20 cellular contexts compared by ENCODE assay signal in the genomic region with DNA sequence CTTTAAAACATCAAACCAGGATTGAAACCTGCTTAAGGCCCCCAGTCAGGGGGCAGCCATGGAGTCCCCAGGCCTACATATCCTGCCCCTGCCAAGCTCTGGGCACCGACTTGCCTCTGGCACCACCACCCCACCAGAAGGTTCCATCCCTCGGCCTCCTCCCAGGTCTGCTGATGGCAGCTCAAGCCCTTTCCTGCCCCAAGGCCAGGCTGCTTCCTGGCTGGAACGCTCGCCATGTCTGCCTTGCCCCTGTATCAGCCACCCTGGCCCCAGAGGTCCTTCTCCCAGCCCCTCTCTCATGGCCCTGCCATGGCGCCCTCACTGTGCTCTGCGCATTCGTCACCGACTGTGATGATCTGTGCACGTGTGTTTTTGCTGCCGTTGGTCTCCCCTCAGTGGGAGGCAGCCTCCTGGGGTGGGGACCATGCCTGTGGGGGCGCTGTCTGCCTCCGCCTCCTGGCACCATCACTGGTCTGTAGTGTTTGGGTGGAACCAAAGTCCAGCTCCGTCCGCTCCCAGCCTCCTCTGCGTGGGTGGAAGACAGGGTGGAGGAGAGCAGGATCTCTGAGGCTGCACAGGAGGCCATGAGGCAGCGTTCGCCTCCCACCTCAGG. TPM values are rescaled to one million over a fixed set of nuclear protein-coding genes. Genes with fewer than 3 reads are reported as not detected.
DNase-seq lines count a peak whose midpoint lies in the region; TF ChIP-seq lines count a peak whose summit lies in the region.
"Had no signal": no experiment of that assay in that cellular context is flagged by ENCODE, and none has a peak within 500 bp of the region (broad histone marks: within the 10 kb centered on the region; RNA-seq: fewer than 3 reads in every experiment).

No MANE protein-coding gene starts in this region.

- H2BK5ac ChIP-seq in neuronal stem cell (ENCODE audit: low read length) = no peak overlapping the region

- no peak for DNase-seq in activated naive CD8-positive, alpha-beta T cell treated with anti-CD3 and anti-CD28 coated beads for 36 hours
- peak; percentile 14 for DNase-seq in glutamatergic neuron
- no peak for DNase-seq in neuronal stem cell (ENCODE audit: low spot score)
- DNase-seq in GM13976 (ENCODE audit: low spot score) = no peak
- DNase-seq in Karpas-422 = no peak
- no peak for DNase-seq in iPS-NIHi11 (ENCODE audit: low spot score)
- DNase-seq: AML-193; COR-L47; DMS79; Kasumi-1; NCI-H1694; NCI-H2081; NCI-H2171; NCI-H345; NCI-H524; NCI-H774; NK-92 treated with Interleukin-12 subunit alpha and Interleukin-12 subunit beta, amount 100 ng/mL, for 24 hours; SJCRH30 had no signal

- no peak overlapping the region for H2BK15ac ChIP-seq in neuronal stem cell (ENCODE audit: low read length)

- H4K20me1 ChIP-seq in BLaER1 (peaks cover 80% of the 10 kb centered on the region), Karpas-422 (ENCODE audit: insufficient read depth, low read depth, low read length) (no peaks in the 10 kb centered on the region)

- TF ChIP-seq CTCF in glutamatergic neuron (IDR thresholded peaks at IDR 0.05; ENCODE audit: partially characterized antibody, unreplicated experiment) = no peak
- no peak for TF ChIP-seq CTCF in GM13976 (IDR thresholded peaks at IDR 0.05; ENCODE audit: borderline replicate concordance, control extremely low read depth, extremely low read depth, insufficient read depth, missing control alignments)

- no peak overlapping the region for H3K4ac ChIP-seq in neuronal stem cell (ENCODE audit: low read length)

- H3K27ac ChIP-seq in BLaER1 = peak overlapping the region; percentile 90
- H3K27ac ChIP-seq in neuronal stem cell (replicated peaks; ENCODE audit: low read length) = no peak overlapping the region
- H3K27ac ChIP-seq in Karpas-422 (ENCODE audit: low read length) = no peak overlapping the region
- H3K27ac ChIP-seq: SJCRH30 had no signal

- H3K36me3 ChIP-seq in BLaER1 (peaks cover 42% of the 10 kb centered on the region), neuronal stem cell (replicated peaks in 1 of 2; ENCODE audit: control insufficient read depth in 2 of 2, insufficient read depth in 2 of 2, low read length in 2 of 2) (peaks cover 22 to 65% of the 10 kb centered on the region in 2 donors), Karpas-422 (ENCODE audit: insufficient read depth, low read length) (no peaks in the 10 kb centered on the region)
- H3K36me3 ChIP-seq: SJCRH30 had no signal

- H3K18ac ChIP-seq in neuronal stem cell (ENCODE audit: low read length) = no peak overlapping the region

- peaks cover 12% of the 10 kb centered on the region for H3K27me3 Mint-ChIP-seq in activated naive CD8-positive, alpha-beta T cell
- H3K27me3 Mint-ChIP-seq in activated naive CD8-positive, alpha-beta T cell treated with anti-CD3 and anti-CD28 coated beads for 36 hours = peaks cover 37% of the 10 kb centered on the region
- peaks cover 19% of the 10 kb centered on the region for H3K27me3 Mint-ChIP-seq in glutamatergic neuron (ENCODE audit: unreplicated experiment)

- H3K4me3 ChIP-seq in BLaER1 (no peak overlapping the region), neuronal stem cell (ENCODE audit: low read length in 2 of 2) (no peak overlapping the region), Karpas-422 (ENCODE audit: low read length) (no peak overlapping the region)
- H3K4me3 ChIP-seq: SJCRH30 had no signal

- H2AFZ ChIP-seq in neuronal stem cell (ENCODE audit: low read length) (no peak overlapping the region), Karpas-422 (ENCODE audit: low read length) (no peak overlapping the region)

- H2BK120ac ChIP-seq in neuronal stem cell (ENCODE audit: low read depth, low read length) = no peak overlapping the region

- H2BK12ac ChIP-seq in neuronal stem cell (ENCODE audit: low read length) = no peak overlapping the region

- H3K4me1 Mint-ChIP-seq in activated naive CD8-positive, alpha-beta T cell (ENCODE audit: low read depth) = peaks cover 5% of the 10 kb centered on the region
- peaks cover 4% of the 10 kb centered on the region for H3K4me1 Mint-ChIP-seq in activated naive CD8-positive, alpha-beta T cell treated with anti-CD3 and anti-CD28 coated beads for 36 hours
- peaks cover 15% of the 10 kb centered on the region for H3K4me1 Mint-ChIP-seq in glutamatergic neuron (ENCODE audit: low read depth, unreplicated experiment)

- no CpG with 5 or more reads among the region's 17 CpGs for WGBS in neuronal stem cell (ENCODE audit: extremely low coverage in 2 of 2, insufficient read length in 2 of 2, insufficient replicate concordance in 1 of 2), 2 donors

- H3K4me2 ChIP-seq in BLaER1 = peak overlapping the region; percentile 91
- H3K4me2 ChIP-seq in neuronal stem cell (ENCODE audit: insufficient read depth, low read length, poor library complexity, severe bottlenecking) = no peak overlapping the region
- H3K4me2 ChIP-seq in Karpas-422 (ENCODE audit: low read depth, low read length, poor library complexity, severe bottlenecking) = no peak overlapping the region

- in situ Hi-C loops in GM13976 (cut with MboI; ENCODE audit: low sequenced_read_pairs, unreplicated experiment) = no loop called here

- H3K27me3 ChIP-seq in BLaER1 (peaks cover 11% of the 10 kb centered on the region), neuronal stem cell (ENCODE audit: control insufficient read depth in 3 of 3, insufficient read depth in 3 of 3, low read depth in 1 of 3, low read length in 3 of 3) (peaks cover 8 to 27% (median 17%) of the 10 kb centered on the region in 3 experiments), Karpas-422 (ENCODE audit: low read length) (no peaks in the 10 kb centered on the region)
- H3K27me3 ChIP-seq: SJCRH30 had no signal

- no peak overlapping the region for H4K91ac ChIP-seq in neuronal stem cell (ENCODE audit: low read depth, low read length, poor library complexity)

- peaks cover 10% of the 10 kb centered on the region for H3K79me1 ChIP-seq in neuronal stem cell (ENCODE audit: low read depth, low read length)

- H3K14ac ChIP-seq in neuronal stem cell (ENCODE audit: low read length) = peak overlapping the region; percentile 82

- no peaks in the 10 kb centered on the region for H3K9me2 ChIP-seq in Karpas-422 (replicated peaks; ENCODE audit: insufficient read depth, low read length)

- H3K4me1 ChIP-seq in BLaER1 (peaks cover 89% of the 10 kb centered on the region), neuronal stem cell (ENCODE audit: control insufficient read depth in 2 of 2, insufficient read depth in 1 of 2, low read depth in 1 of 2, low read length in 2 of 2) (peaks cover 6 to 9% of the 10 kb centered on the region in 2 donors), Karpas-422 (ENCODE audit: low read length) (no peaks in the 10 kb centered on the region)
- H3K4me1 ChIP-seq: SJCRH30 had no signal

- H3K79me2 ChIP-seq in Karpas-422 (ENCODE audit: low read length) = no peaks in the 10 kb centered on the region

- H3K36me3 Mint-ChIP-seq in activated naive CD8-positive, alpha-beta T cell = no peaks in the 10 kb centered on the region
- H3K36me3 Mint-ChIP-seq in activated naive CD8-positive, alpha-beta T cell treated with anti-CD3 and anti-CD28 coated beads for 36 hours = peaks cover 10% of the 10 kb centered on the region
- H3K36me3 Mint-ChIP-seq in glutamatergic neuron (ENCODE audit: unreplicated experiment) = peaks cover 11% of the 10 kb centered on the region

- peak overlapping the region; percentile 65 for H3K23ac ChIP-seq in neuronal stem cell (ENCODE audit: low read depth, low read length, poor library complexity)

- H4K8ac ChIP-seq in neuronal stem cell (ENCODE audit: low read depth, low read length) = no peak overlapping the region

- H2AK5ac ChIP-seq in neuronal stem cell (ENCODE audit: low read depth, low read length) = no peak overlapping the region

- H3K9me3 Mint-ChIP-seq in activated naive CD8-positive, alpha-beta T cell (ENCODE audit: low read depth) = no peaks in the 10 kb centered on the region
- peaks cover 2% of the 10 kb centered on the region for H3K9me3 Mint-ChIP-seq in activated naive CD8-positive, alpha-beta T cell treated with anti-CD3 and anti-CD28 coated beads for 36 hours
- peaks cover 14% of the 10 kb centered on the region for H3K9me3 Mint-ChIP-seq in glutamatergic neuron (ENCODE audit: unreplicated experiment)

- H3K27ac Mint-ChIP-seq in activated naive CD8-positive, alpha-beta T cell = no peak overlapping the region
- no peak overlapping the region for H3K27ac Mint-ChIP-seq in activated naive CD8-positive, alpha-beta T cell treated with anti-CD3 and anti-CD28 coated beads for 36 hours
- H3K27ac Mint-ChIP-seq in glutamatergic neuron (ENCODE audit: unreplicated experiment) = peak overlapping the region; percentile 25

- H3K9me3 ChIP-seq in BLaER1 = no peaks in the 10 kb centered on the region
- no peaks in the 10 kb centered on the region for H3K9me3 ChIP-seq in neuronal stem cell (replicated peaks in 1 of 2; ENCODE audit: control insufficient read depth in 2 of 2, insufficient read depth in 1 of 2, low read depth in 1 of 2, low read length in 2 of 2)
- no peaks in the 10 kb centered on the region for H3K9me3 ChIP-seq in Karpas-422 (ENCODE audit: low read length)
- H3K9me3 ChIP-seq: SJCRH30 had no signal

- H3K9ac ChIP-seq in BLaER1 (0 out of 2 replicates have a peak overlapping the region, but pooled peaks have one; percentile 7), neuronal stem cell (ENCODE audit: low read depth, low read length, poor library complexity) (peak overlapping the region; percentile 61), Karpas-422 (ENCODE audit: low read length) (no peak overlapping the region)

- peak overlapping the region; percentile 54 for H3K4me3 Mint-ChIP-seq in activated naive CD8-positive, alpha-beta T cell
- H3K4me3 Mint-ChIP-seq in activated naive CD8-positive, alpha-beta T cell treated with anti-CD3 and anti-CD28 coated beads for 36 hours = no peak overlapping the region
- H3K4me3 Mint-ChIP-seq in glutamatergic neuron (ENCODE audit: unreplicated experiment) = peak overlapping the region; percentile 98

RNA-seq across cellular contexts. Expression of gene DPYSL4, which starts 3.2 kb away (rescaled TPM):
- total RNA-seq in activated naive CD8-positive, alpha-beta T cell treated with anti-CD3 and anti-CD28 coated beads for 36 hours = 10 to 100 TPM; 19.9 to 22.2 TPM
- total RNA-seq in glutamatergic neuron (ENCODE audit: unreplicated experiment) = 402 TPM
- polyA plus RNA-seq in neuronal stem cell (2013, experiment 1 of 2) = 27.1 TPM
- 25.4 TPM for polyA plus RNA-seq in neuronal stem cell (2013, experiment 2 of 2)
- 0.11 TPM in 1 of 2 replicates, not detected in the other for total RNA-seq in Karpas-422 (2014; rRNA removed; shearing (Covaris generic); ENCODE audit: low replicate concordance)
- total RNA-seq: SJCRH30 had no signal

Comparison
In these comparisons a context has a peak if more than half of its experiments do, and no peak if none do; other contexts are left out.
1. RNA of gene DPYSL4, which starts 3.2 kb away (total RNA-seq): 402 TPM in glutamatergic neuron (single experiment) and 19.9 to 22.2 TPM in activated naive CD8-positive, alpha-beta T cell treated with anti-CD3 and anti-CD28 coated beads for 36 hours; 0.11 TPM in Karpas-422; every median in the first group is over 10 times any median in the second.